ENCODE assay signal across 22 cellular contexts in genomic region chr15:63778800-63779199, GRCh38. TPM values are rescaled to one million over a fixed set of nuclear protein-coding genes. Genes with fewer than 3 reads are reported as not detected.
DNase-seq lines count a peak whose midpoint lies in the region; ATAC-seq, FAIRE-seq and TF ChIP-seq lines count a peak whose summit lies in the region.
"Had no signal": no experiment of that assay in that cellular context is flagged by ENCODE, and none has a peak within 500 bp of the region (broad histone marks: within the 10 kb centered on the region; RNA-seq: fewer than 3 reads in every experiment).

No MANE protein-coding gene starts in this region.

- H3K4me1 ChIP-seq in neural progenitor cell, result peaks cover 4% of the 10 kb centered on the region
- H3K4me1 ChIP-seq: BE2C had no signal

- no peak overlapping the region for H2AFZ ChIP-seq in neural progenitor cell (replicated peaks)

- H3K4me2 ChIP-seq in neural progenitor cell, result no peak overlapping the region

- no peak overlapping the region for H3K4me3 ChIP-seq in neural progenitor cell
- H3K4me3 ChIP-seq: GM12878 had no signal

- no peaks in the 10 kb centered on the region for H3F3A ChIP-seq in neural progenitor cell (ENCODE audit: low read depth)

- no peaks in the 10 kb centered on the region for H3K27me3 ChIP-seq in neural progenitor cell
- H3K27me3 ChIP-seq: BE2C had no signal

- H3K4me1 Mint-ChIP-seq in activated T-cell treated with anti-CD3 and anti-CD28 coated beads, Interleukin-2, amount 50 U/mL, for 72 hours (ENCODE audit: low read depth), result peaks cover 13% of the 10 kb centered on the region
- H3K4me1 Mint-ChIP-seq in T-helper 17 cell, result peaks cover 49% of the 10 kb centered on the region
- no peaks in the 10 kb centered on the region for H3K4me1 Mint-ChIP-seq in neural progenitor cell

- H3K36me3 Mint-ChIP-seq in activated T-cell treated with anti-CD3 and anti-CD28 coated beads, Interleukin-2, amount 50 U/mL, for 72 hours (ENCODE audit: insufficient read depth in 2 of 2), result peaks cover 4 to 19% of the 10 kb centered on the region in 2 donors
- H3K36me3 Mint-ChIP-seq in T-helper 17 cell (ENCODE audit: low read depth) (peaks cover 13% of the 10 kb centered on the region), neural progenitor cell (peaks cover 35% of the 10 kb centered on the region)

- no peaks in the 10 kb centered on the region for H3K27me3 Mint-ChIP-seq in activated T-cell treated with anti-CD3 and anti-CD28 coated beads, Interleukin-2, amount 50 U/mL, for 72 hours (ENCODE audit: low read depth)
- H3K27me3 Mint-ChIP-seq in T-helper 17 cell, result no peaks in the 10 kb centered on the region
- no peaks in the 10 kb centered on the region for H3K27me3 Mint-ChIP-seq in neural progenitor cell (ENCODE audit: insufficient read depth, low read depth)
- H3K27me3 Mint-ChIP-seq: CD4-positive, CD25-positive, alpha-beta regulatory T cell had no signal

- DNase-seq in activated T-cell treated with anti-CD3 and anti-CD28 coated beads, Interleukin-2, amount 50 U/mL, for 72 hours, result no peak
- DNase-seq in activated T-cell treated with anti-CD3 and anti-CD28 coated beads, Interleukin-2, amount 50 U/mL, for 1 hour, result no peak
- DNase-seq in T-helper 17 cell (no peak), neural progenitor cell (ENCODE audit: low spot score) (no peak), NCI-H510A treated with DMSO at 0.1 percent for 48 hours (lab: John Stamatoyannopoulos, UW) (no peak)
- DNase-seq: ACHN; BE2C; C1 segment of cervical spinal cord; CD4-positive, CD25-positive, alpha-beta regulatory T cell; CD8-positive, alpha-beta memory T cell; COR-L47; DMS 273 treated with DMSO at 0.1 percent for 48 hours; DMS53; DND-41; EL; GOT3; H7 had no signal

- TF ChIP-seq CTCF in neural progenitor cell (IDR thresholded peaks at IDR 0.05), result no peak

- no peak overlapping the region for H3K27ac ChIP-seq in neural progenitor cell

- ATAC-seq in activated T-cell treated with anti-CD3 and anti-CD28 coated beads, Interleukin-2, amount 50 U/mL, for 72 hours (replicated peaks in 1 of 2), result no peak
- ATAC-seq in T-helper 17 cell, result no peak
- ATAC-seq in HG03175 (IDR thresholded peaks at IDR 0.05; ENCODE audit: unreplicated experiment), result no peak
- ATAC-seq: GM12878, HCT116, HepG2 had no signal

- no peaks in the 10 kb centered on the region for H4K20me1 ChIP-seq in neural progenitor cell (ENCODE audit: low read depth)

- peak overlapping the region; percentile 41 for H3K27ac Mint-ChIP-seq in activated T-cell treated with anti-CD3 and anti-CD28 coated beads, Interleukin-2, amount 50 U/mL, for 72 hours
- H3K27ac Mint-ChIP-seq in T-helper 17 cell (peak overlapping the region; percentile 78), neural progenitor cell (no peak overlapping the region)

- peaks cover 5% of the 10 kb centered on the region for H3K36me3 ChIP-seq in neural progenitor cell

- H3K9me3 ChIP-seq in T-helper 17 cell (ENCODE audit: control insufficient read depth, low read length, poor library complexity, severe bottlenecking) (no peaks in the 10 kb centered on the region), neural progenitor cell (ENCODE audit: low read depth) (no peaks in the 10 kb centered on the region)
- H3K9me3 ChIP-seq: BE2C had no signal

- FAIRE-seq in A204.1 (lab: Jason Lieb, UNC), result peak; percentile 11
- FAIRE-seq: GM12878, HepG2 had no signal

- peaks cover 0 to 4% of the 10 kb centered on the region in 2 donors for H3K9me3 Mint-ChIP-seq in activated T-cell treated with anti-CD3 and anti-CD28 coated beads, Interleukin-2, amount 50 U/mL, for 72 hours
- H3K9me3 Mint-ChIP-seq in neural progenitor cell, result peaks cover 8% of the 10 kb centered on the region
- H3K9me3 Mint-ChIP-seq: CD8-positive, alpha-beta memory T cell had no signal

- peak overlapping the region; percentile 39 for H3K9ac ChIP-seq in neural progenitor cell

- H3K79me2 ChIP-seq in neural progenitor cell (ENCODE audit: low read depth), result peaks cover 33% of the 10 kb centered on the region

- peak overlapping the region in 1 of 2 donors; percentile 42 for H3K4me3 Mint-ChIP-seq in activated T-cell treated with anti-CD3 and anti-CD28 coated beads, Interleukin-2, amount 50 U/mL, for 72 hours
- H3K4me3 Mint-ChIP-seq in T-helper 17 cell (peak overlapping the region; percentile 69), neural progenitor cell (no peak overlapping the region)

RNA-seq across cellular contexts. Expression of gene HERC1, which starts 54.9 kb away (rescaled TPM):
- total RNA-seq in activated T-cell treated with anti-CD3 and anti-CD28 coated beads, Interleukin-2, amount 50 U/mL, for 72 hours, result 10 to 100 TPM; 67.8 to 77.6 TPM
- total RNA-seq in T-helper 17 cell (100 to 1,000 TPM; 252 to 271 TPM), neural progenitor cell (ENCODE audit: low replicate concordance) (55.0 and 75.0 TPM in 2 replicates)
